ENCODE assay signal across 8 cellular contexts in the genomic region with DNA sequence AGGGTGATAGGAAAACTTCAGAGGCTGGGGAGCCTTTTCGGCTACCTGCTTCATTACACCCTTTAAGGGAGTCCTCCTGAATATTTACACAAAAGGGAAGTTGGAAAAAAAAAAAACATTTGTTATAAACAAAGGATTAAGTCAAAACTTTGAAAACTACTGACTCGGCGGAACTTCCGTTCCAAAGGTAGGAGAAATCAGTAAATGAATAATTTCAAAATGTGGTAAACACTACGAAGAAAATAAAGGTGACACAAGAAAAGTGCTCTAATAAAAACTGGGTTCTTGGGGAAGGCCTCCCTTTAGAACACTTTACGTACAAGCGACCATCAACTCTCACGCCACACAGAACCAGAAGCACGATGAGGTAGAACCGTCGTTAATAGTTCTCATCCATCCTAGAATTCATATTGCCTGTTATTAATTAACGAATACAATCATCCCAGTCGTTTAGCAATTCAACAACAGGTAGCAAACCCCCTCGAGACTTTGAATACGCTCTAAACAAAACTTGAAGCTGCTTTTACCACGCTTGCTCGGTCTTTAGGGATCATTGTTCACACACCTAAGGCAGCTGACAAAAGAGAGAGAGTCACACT. TPM values are rescaled to one million over a fixed set of nuclear protein-coding genes. Genes with fewer than 3 reads are reported as not detected.
DNase-seq lines count a peak whose midpoint lies in the region; ATAC-seq and TF ChIP-seq lines count a peak whose summit lies in the region.

No MANE protein-coding gene starts in this region.

- H3K9me3 Mint-ChIP-seq in stimulated activated naive CD8-positive, alpha-beta T cell treated with anti-CD3 and anti-CD28 coated beads, Interleukin-15, Interleukin-2, amounts not matched to agents 100 ng/mL and 50 ng/mL, for 24 hours, result no peaks in the 10 kb centered on the region

- peak overlapping the region; percentile 93 for H3K9ac ChIP-seq in mesenchymal stem cell (ENCODE audit: low read length)

- H3K36me3 ChIP-seq in mesenchymal stem cell (ENCODE audit: control insufficient read depth in 1 of 2, insufficient read depth in 2 of 2, low read depth in 1 of 2, low read length in 2 of 2), result peaks cover 0 to 3% of the 10 kb centered on the region in 2 experiments
- no peaks in the 10 kb centered on the region for H3K36me3 ChIP-seq in aorta (ENCODE audit: control insufficient read depth in 1 of 2, insufficient read depth in 2 of 2, low read length in 1 of 2)

- H3K27me3 ChIP-seq in mesenchymal stem cell (ENCODE audit: control insufficient read depth in 1 of 2, insufficient read depth in 1 of 2, low read length in 2 of 2) (no peaks in the 10 kb centered on the region), aorta (ENCODE audit: control insufficient read depth in 1 of 2, insufficient read depth in 2 of 2, low read length in 1 of 2) (no peaks in the 10 kb centered on the region)

- peaks cover 5% of the 10 kb centered on the region for H3K4me1 ChIP-seq in mesenchymal stem cell (ENCODE audit: control insufficient read depth, insufficient read depth, low read depth, low read length)
- no peaks in the 10 kb centered on the region for H3K4me1 ChIP-seq in aorta (ENCODE audit: control insufficient read depth in 1 of 2, insufficient read depth in 2 of 2, low read length in 2 of 2)

- H4K91ac ChIP-seq in mesenchymal stem cell (ENCODE audit: low read length), result peak overlapping the region; percentile 93

- ATAC-seq in stimulated activated naive CD8-positive, alpha-beta T cell treated with anti-CD3 and anti-CD28 coated beads, Interleukin-15, Interleukin-2, amounts not matched to agents 100 U/mL and 50 U/mL, for 24 hours, result no peak
- no peak for ATAC-seq in aorta (ENCODE audit: low FRiP score)
- no peak for ATAC-seq in esophagus mucosa

- H3K18ac ChIP-seq in mesenchymal stem cell (ENCODE audit: low read depth in 1 of 2, low read length in 2 of 2), result peak overlapping the region; percentile 95 to 97

- no peak overlapping the region for H2BK12ac ChIP-seq in mesenchymal stem cell (ENCODE audit: low read length in 2 of 2)

- no peaks in the 10 kb centered on the region for H3K79me1 ChIP-seq in mesenchymal stem cell (replicated peaks; ENCODE audit: low read length, poor library complexity, severe bottlenecking)

- H3K4me2 ChIP-seq in mesenchymal stem cell (ENCODE audit: low read length, poor library complexity, severe bottlenecking), result peak overlapping the region; percentile 62

- H3K27me3 Mint-ChIP-seq in stimulated activated naive CD8-positive, alpha-beta T cell treated with anti-CD3 and anti-CD28 coated beads, Interleukin-15, Interleukin-2, amounts not matched to agents 100 ng/mL and 50 ng/mL, for 24 hours, result no peaks in the 10 kb centered on the region

- H2BK120ac ChIP-seq in mesenchymal stem cell (ENCODE audit: low read depth, low read length), result no peak overlapping the region

- peak overlapping the region; percentile 44 for H2BK15ac ChIP-seq in mesenchymal stem cell (ENCODE audit: low read depth, poor library complexity, severe bottlenecking)

- H3K23ac ChIP-seq in mesenchymal stem cell (ENCODE audit: low read length in 2 of 2), result no peak overlapping the region

- peak overlapping the region; percentile 36 for H2AFZ ChIP-seq in mesenchymal stem cell (ENCODE audit: low read depth, low read length)

- H3K27ac ChIP-seq in mesenchymal stem cell (ENCODE audit: low read length, poor library complexity, severe bottlenecking), result peak overlapping the region; percentile 92
- peak overlapping the region; percentile 79 to 85 for H3K27ac ChIP-seq in aorta (ENCODE audit: low read depth in 1 of 2, low read length in 2 of 2)

- H3K4ac ChIP-seq in mesenchymal stem cell (ENCODE audit: low read depth in 1 of 2, low read length in 2 of 2), result peak overlapping the region; percentile 73 to 87

- peaks cover 11% of the 10 kb centered on the region for H3K36me3 Mint-ChIP-seq in stimulated activated naive CD8-positive, alpha-beta T cell treated with anti-CD3 and anti-CD28 coated beads, Interleukin-15, Interleukin-2, amounts not matched to agents 100 ng/mL and 50 ng/mL, for 24 hours (ENCODE audit: low read depth)

- H2AK5ac ChIP-seq in mesenchymal stem cell (ENCODE audit: low read length, severe bottlenecking), result peak overlapping the region; percentile 36

- H2BK5ac ChIP-seq in mesenchymal stem cell (ENCODE audit: low read depth, low read length, poor library complexity, severe bottlenecking), result no peak overlapping the region

- peaks cover 40% of the 10 kb centered on the region for H3K4me1 Mint-ChIP-seq in stimulated activated naive CD8-positive, alpha-beta T cell treated with anti-CD3 and anti-CD28 coated beads, Interleukin-15, Interleukin-2, amounts not matched to agents 100 ng/mL and 50 ng/mL, for 24 hours (ENCODE audit: low read depth)

- no peak for DNase-seq in stimulated activated naive CD8-positive, alpha-beta T cell treated with anti-CD3 and anti-CD28 coated beads, Interleukin-15, Interleukin-2, amounts not matched to agents 100 U/mL and 50 U/mL, for 24 hours
- DNase-seq in NCI-H748 (lab: John Stamatoyannopoulos, UW; ENCODE audit: unreplicated experiment) (peak; percentile 53), cardiac fibroblast (ENCODE audit: low read depth in 2 of 2) (peak; percentile 18 to 48), mesenchymal stem cell (peak; percentile 64), aorta (no peak), NCI-H524 treated with DMSO at 0.1 percent for 48 hours (lab: John Stamatoyannopoulos, UW) (no peak)

- H3K4me3 ChIP-seq in cardiac fibroblast (replicated peaks in 1 of 2; ENCODE audit: low read depth in 2 of 2, low read length in 2 of 2) (peak overlapping the region; percentile 64 to 78), mesenchymal stem cell (ENCODE audit: insufficient read depth in 1 of 2, low read depth in 1 of 2, low read length in 2 of 2) (peak overlapping the region; percentile 89), aorta (ENCODE audit: low read length in 2 of 2) (peak overlapping the region; percentile 83)

- H3K14ac ChIP-seq in mesenchymal stem cell (ENCODE audit: low read length in 2 of 2), result peak overlapping the region; percentile 58 to 87

- no peaks in the 10 kb centered on the region for H3K9me3 ChIP-seq in mesenchymal stem cell (ENCODE audit: control insufficient read depth, low read length)
- no peaks in the 10 kb centered on the region for H3K9me3 ChIP-seq in aorta (ENCODE audit: control insufficient read depth, low read length)

- no peak overlapping the region for H4K8ac ChIP-seq in mesenchymal stem cell (ENCODE audit: low read length)

- intact Hi-C loops in aorta (cut with DNase I), result loop anchor here in 1 of 2 donors (10.0 kb wide), 1 partner anchor 66 kb away; no protein-coding TSS in a partner anchor

- under 1% methylated on average over 13 of the region's 17 CpGs for WGBS in mesenchymal stem cell
- WGBS in aorta, 2 donors, result 1% methylated on average over 17 of the region's 17 CpGs

- peak overlapping the region; percentile 98 for H3K4me3 Mint-ChIP-seq in stimulated activated naive CD8-positive, alpha-beta T cell treated with anti-CD3 and anti-CD28 coated beads, Interleukin-15, Interleukin-2, amounts not matched to agents 100 ng/mL and 50 ng/mL, for 24 hours

- no peak for TF ChIP-seq CTCF in cardiac fibroblast (IDR thresholded peaks at IDR 0.05; ENCODE audit: low read depth, low read length)

- peak overlapping the region; percentile 95 for H3K27ac Mint-ChIP-seq in stimulated activated naive CD8-positive, alpha-beta T cell treated with anti-CD3 and anti-CD28 coated beads, Interleukin-15, Interleukin-2, amounts not matched to agents 100 ng/mL and 50 ng/mL, for 24 hours

RNA-seq across cellular contexts. Expression of gene SMARCC1, which starts 0.9 kb away (rescaled TPM):
- 40.9 TPM for polyA plus RNA-seq in mesenchymal stem cell (2013, experiment 1 of 2)
- 39.5 TPM for polyA plus RNA-seq in mesenchymal stem cell (2013, experiment 2 of 2)
- total RNA-seq in aorta (10 to 100 TPM; 65.3 to 66.8 TPM), esophagus mucosa (51.2 TPM)
- polyA plus RNA-seq in aorta, result 10 to 100 TPM; 12.5 to 16.4 TPM

RNA-seq across cellular contexts. Expression of gene DHX30, which starts 22.1 kb away (rescaled TPM):
- 27.7 TPM for polyA plus RNA-seq in mesenchymal stem cell (2013, experiment 1 of 2)
- polyA plus RNA-seq in mesenchymal stem cell (2013, experiment 2 of 2), result 27.9 TPM
- 10 to 100 TPM; 47.6 to 53.6 TPM for total RNA-seq in aorta
- 10 to 100 TPM; 12.8 to 54.2 TPM for polyA plus RNA-seq in aorta
- 31.4 TPM for total RNA-seq in esophagus mucosa

Comparison
In these comparisons a context has a peak if more than half of its experiments do, and no peak if none do; other contexts are left out.
1. DNase-seq: peak in NCI-H748 (single experiment), cardiac fibroblast (2 of 2) and mesenchymal stem cell (single experiment); none in stimulated activated naive CD8-positive, alpha-beta T cell treated with anti-CD3 and anti-CD28 coated beads, Interleukin-15, Interleukin-2, amounts not matched to agents 100 U/mL and 50 U/mL, for 24 hours (single experiment), aorta (0 of 2) and NCI-H524 treated with DMSO at 0.1 percent for 48 hours (single experiment).
2. Peak in every context shown above with its lines, with median percentiles within 50 percentile points of each other: H3K4me3 ChIP-seq.